In genomic region chr17:27793906-27794380, GRCh38 we compare ENCODE assay signal across 9 cellular contexts. TPM values are rescaled to one million over a fixed set of nuclear protein-coding genes. Genes with fewer than 3 reads are reported as not detected.
A peak's percentile ranks its signal among the peaks of the same experiment; 100 is the strongest.
DNase-seq lines count a peak whose midpoint lies in the region; ATAC-seq and TF ChIP-seq lines count a peak whose summit lies in the region.
"Had no signal": no experiment of that assay in that cellular context is flagged by ENCODE, and none has a peak within 500 bp of the region (broad histone marks: within the 10 kb centered on the region; RNA-seq: fewer than 3 reads in every experiment).

No MANE protein-coding gene starts in this region.

- CTCF ChIA-PET in Caco-2 (lab: Charles Lee) = interaction anchor here (0.6 to 4.8 kb wide), 14 partner anchors 9 to 327 kb away, joined by 3 to 67 read pairs (median 6); partner anchors contain the start of gene LYRM9

- no peak for TF ChIP-seq CTCF in Caco-2 (IDR thresholded peaks at IDR 0.05; ENCODE audit: insufficient read depth in 1 of 2, low read depth in 1 of 2, low read length in 1 of 2, severe bottlenecking in 1 of 2, unreplicated experiment in 1 of 2)
- TF ChIP-seq CTCF in glutamatergic neuron (IDR thresholded peaks at IDR 0.05; ENCODE audit: partially characterized antibody, unreplicated experiment) = no peak
- TF ChIP-seq CTCF in progenitor cell of endocrine pancreas (IDR thresholded peaks at IDR 0.05; ENCODE audit: unreplicated experiment) = no peak

- intact Hi-C loops in Caco-2 (cut with micrococcal nuclease; ENCODE audit: unreplicated experiment) = loop anchor here (1.0 kb wide), 1 partner anchor 34 kb away; no protein-coding TSS in a partner anchor

- H3K36me3 ChIP-seq in Caco-2 (ENCODE audit: control insufficient read depth, insufficient read depth, low read length) = no peaks in the 10 kb centered on the region
- no peaks in the 10 kb centered on the region for H3K36me3 ChIP-seq in NT2/D1 (ENCODE audit: insufficient read depth, insufficient read length, low read length)

- peaks cover 48% of the 10 kb centered on the region for H3K4me1 ChIP-seq in Caco-2
- no peaks in the 10 kb centered on the region for H3K4me1 ChIP-seq in NT2/D1 (ENCODE audit: insufficient read depth, insufficient read length)

- H3K4me3 Mint-ChIP-seq in Caco-2 (ENCODE audit: unreplicated experiment) (peak overlapping the region; percentile 80), glutamatergic neuron (ENCODE audit: unreplicated experiment) (peak overlapping the region; percentile 82), progenitor cell of endocrine pancreas (ENCODE audit: low read depth) (peak overlapping the region; percentile 29)

- no TSS peak for BruUV-seq in Caco-2 (replicated peaks; lab: Mats Ljungman, UMichigan)

- H3K9me3 Mint-ChIP-seq in Caco-2 (ENCODE audit: unreplicated experiment) (no peaks in the 10 kb centered on the region), glutamatergic neuron (ENCODE audit: unreplicated experiment) (no peaks in the 10 kb centered on the region), progenitor cell of endocrine pancreas (ENCODE audit: low read depth) (no peaks in the 10 kb centered on the region)

- H3K27ac Mint-ChIP-seq in Caco-2 (ENCODE audit: unreplicated experiment) = peak overlapping the region; percentile 53
- H3K27ac Mint-ChIP-seq in glutamatergic neuron (ENCODE audit: unreplicated experiment) = no peak overlapping the region
- no peak overlapping the region for H3K27ac Mint-ChIP-seq in progenitor cell of endocrine pancreas

- no peaks in the 10 kb centered on the region for H3K27me3 ChIP-seq in Caco-2 (replicated peaks; ENCODE audit: control insufficient read depth, insufficient read depth, low read length)
- peaks cover 24% of the 10 kb centered on the region for H3K27me3 ChIP-seq in NT2/D1 (ENCODE audit: insufficient read depth, insufficient read length)

- peak overlapping the region; percentile 74 for H3K9ac ChIP-seq in NT2/D1 (ENCODE audit: insufficient read length, low read depth)

- DNase-seq in Caco-2 (no peak), NT2/D1 (ENCODE audit: low read depth, low spot score) (no peak), glutamatergic neuron (no peak), progenitor cell of endocrine pancreas (ENCODE audit: low spot score, unreplicated experiment) (no peak)
- DNase-seq in stimulated activated CD4-positive, alpha-beta T cell treated with anti-CD3 and anti-CD28 coated beads, Interleukin-15, amount 100 ng/mL, for 24 hours = no peak
- no peak for DNase-seq in central memory CD4-positive, alpha-beta T cell
- DNase-seq in stimulated activated CD4-positive, alpha-beta T cell treated with anti-CD3 and anti-CD28 coated beads, Interleukin-4, amount 100 ng/mL, for 24 hours = no peak

- POLR2A ChIA-PET in Caco-2 (lab: Charles Lee) = interaction anchor here (0.6 to 0.9 kb wide), 3 partner anchors 11 to 642 kb away, joined by 3 read pairs; no protein-coding TSS in a partner anchor

- H3K9me3 ChIP-seq in Caco-2 = no peaks in the 10 kb centered on the region
- no peaks in the 10 kb centered on the region for H3K9me3 ChIP-seq in NT2/D1 (ENCODE audit: insufficient read depth, low read length)

- H3K4me3 ChIP-seq in Caco-2 (ENCODE audit: low read depth, low read length) = peak overlapping the region; percentile 56
- H3K4me3 ChIP-seq in NT2/D1 (ENCODE audit: insufficient read length, low read depth) = peak overlapping the region; percentile 29
- H3K4me3 ChIP-seq: K562 had no signal

- ATAC-seq in GM21381 (IDR thresholded peaks at IDR 0.05; ENCODE audit: unreplicated experiment) = no peak

- H3K4me1 Mint-ChIP-seq in Caco-2 (ENCODE audit: low read depth, unreplicated experiment) (peaks cover 50% of the 10 kb centered on the region), glutamatergic neuron (ENCODE audit: low read depth, unreplicated experiment) (no peaks in the 10 kb centered on the region), progenitor cell of endocrine pancreas (ENCODE audit: low read depth) (peaks cover 6% of the 10 kb centered on the region)

- H3K27me3 Mint-ChIP-seq in Caco-2 (ENCODE audit: insufficient read depth, unreplicated experiment) = no peaks in the 10 kb centered on the region
- H3K27me3 Mint-ChIP-seq in glutamatergic neuron (ENCODE audit: unreplicated experiment) = peaks cover 6% of the 10 kb centered on the region
- peaks cover 67% of the 10 kb centered on the region for H3K27me3 Mint-ChIP-seq in progenitor cell of endocrine pancreas

- H3K36me3 Mint-ChIP-seq in Caco-2 (ENCODE audit: insufficient read depth, unreplicated experiment) = peaks cover 5% of the 10 kb centered on the region
- no peaks in the 10 kb centered on the region for H3K36me3 Mint-ChIP-seq in glutamatergic neuron (ENCODE audit: unreplicated experiment)
- H3K36me3 Mint-ChIP-seq in progenitor cell of endocrine pancreas (ENCODE audit: insufficient read depth) = no peaks in the 10 kb centered on the region

RNA-seq across cellular contexts. Expression of gene NOS2, which starts 6.4 kb away (rescaled TPM):
- 19.0 and 21.1 TPM in 2 replicates for total RNA-seq in Caco-2 (2022)
- 0.25 TPM for total RNA-seq in glutamatergic neuron (ENCODE audit: unreplicated experiment)
- 0.82 and 1.6 TPM in 2 replicates for total RNA-seq in progenitor cell of endocrine pancreas
- total RNA-seq: K562 had no signal

Comparison
In these comparisons a context has a peak if more than half of its experiments do, and no peak if none do; other contexts are left out.
1. H3K4me3 Mint-ChIP-seq: peak in every context shown above with its lines; median percentile 82 in glutamatergic neuron; 80 in Caco-2; 29 in progenitor cell of endocrine pancreas.